In the genomic region with DNA sequence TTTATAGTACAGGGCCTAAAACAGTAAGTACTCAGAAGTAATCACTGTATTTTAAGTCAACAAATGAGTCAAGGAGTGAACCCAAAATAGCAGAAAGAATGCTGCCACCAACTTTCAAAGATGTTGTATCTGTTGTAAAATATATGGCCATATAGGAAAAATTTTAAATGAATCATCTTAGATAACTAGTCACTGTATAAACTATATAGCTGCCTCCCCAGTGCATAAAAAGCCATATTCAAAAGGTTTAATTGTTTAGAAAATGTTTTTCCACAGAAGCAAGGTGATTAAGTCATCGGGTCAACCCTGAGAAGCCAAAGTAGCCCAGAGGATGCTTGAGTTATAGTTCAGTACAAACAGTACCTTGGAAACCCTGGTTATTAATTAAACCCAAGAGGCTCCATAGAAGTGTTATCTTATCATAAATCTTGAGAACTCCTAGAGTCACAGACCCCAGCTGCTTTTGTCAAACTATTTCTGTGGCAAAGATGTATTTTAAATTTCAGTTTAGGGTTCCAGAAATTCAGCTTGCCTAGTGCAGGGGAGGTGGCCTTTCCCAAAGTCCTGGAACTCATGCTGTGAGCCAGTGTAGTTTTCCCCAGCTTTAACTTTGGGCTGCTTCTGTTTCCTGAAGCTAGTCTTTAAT, we compare ENCODE assay signal across 9 cellular contexts. TPM values are rescaled to one million over a fixed set of nuclear protein-coding genes. Genes with fewer than 3 reads are reported as not detected.
A peak's percentile ranks its signal among the peaks of the same experiment; 100 is the strongest.
DNase-seq lines count a peak whose midpoint lies in the region; ATAC-seq and TF ChIP-seq lines count a peak whose summit lies in the region.
"Had no signal": no experiment of that assay in that cellular context is flagged by ENCODE, and none has a peak within 500 bp of the region (broad histone marks: within the 10 kb centered on the region; RNA-seq: fewer than 3 reads in every experiment).

No MANE protein-coding gene starts in this region.

- no peaks in the 10 kb centered on the region for H3K36me3 ChIP-seq in H7 (replicated peaks; ENCODE audit: control insufficient read depth, insufficient read depth, low read length)
- peaks cover 0 to 14% of the 10 kb centered on the region in 2 donors for H3K36me3 ChIP-seq in neuronal stem cell (replicated peaks in 1 of 2; ENCODE audit: control insufficient read depth in 2 of 2, insufficient read depth in 2 of 2, low read length in 2 of 2)

- POLR2A ChIA-PET in activated B cell treated with CpG ODN at 0.5 μM for 24 hours (lab: Charles Lee), result interaction anchor here (0.7 to 0.9 kb wide), 2 partner anchors 9 to 14 kb away, joined by 3 read pairs; no protein-coding TSS in a partner anchor

- H3K4me2 ChIP-seq in neuronal stem cell (ENCODE audit: insufficient read depth, low read length, poor library complexity, severe bottlenecking), result no peak overlapping the region

- no peak overlapping the region for H3K27ac ChIP-seq in neuronal stem cell (replicated peaks; ENCODE audit: low read length)

- DNase-seq in H7 (peak; percentile 5), activated B cell treated with CpG ODN at 0.5 μM for 24 hours (no peak), kidney tubule cell (ENCODE audit: low spot score) (peak; percentile 85), neuronal stem cell (ENCODE audit: low spot score) (no peak), mesenteric fat pad (ENCODE audit: low spot score) (no peak)
- no peak for DNase-seq in stimulated activated naive B cell treated with anti-CD40 and anti-IgM and Interleukin-4, amounts not matched to agents 10 μg/mL and 1 μg/mL and 100 μg/mL, for 72 hours
- DNase-seq: activated T-cell treated with anti-CD3 and anti-CD28 coated beads, Interleukin-2, amount 50 U/mL, for 1 hour had no signal

- no peaks in the 10 kb centered on the region for H3K27me3 Mint-ChIP-seq in activated B cell treated with CpG ODN at 0.5 μM for 24 hours
- H3K27me3 Mint-ChIP-seq in stimulated activated naive B cell treated with anti-CD40 and anti-IgM and Interleukin-4, amounts not matched to agents 10 μg/mL and 1 μg/mL and 100 μg/mL, for 72 hours, result no peaks in the 10 kb centered on the region

- no peak overlapping the region for H4K8ac ChIP-seq in neuronal stem cell (ENCODE audit: low read depth, low read length)

- H3K27me3 ChIP-seq in H7 (ENCODE audit: control insufficient read depth, insufficient read depth, low read length) (no peaks in the 10 kb centered on the region), neuronal stem cell (ENCODE audit: control insufficient read depth in 3 of 3, insufficient read depth in 3 of 3, low read depth in 1 of 3, low read length in 3 of 3) (no peaks in the 10 kb centered on the region)

- intact Hi-C loops in activated B cell treated with CpG ODN at 0.5 μM for 24 hours (cut with micrococcal nuclease), result loop anchor here (1.0 to 2.0 kb wide), 3 partner anchors 9 to 125 kb away; no protein-coding TSS in a partner anchor

- peaks cover 62% of the 10 kb centered on the region for H3K4me1 Mint-ChIP-seq in activated B cell treated with CpG ODN at 0.5 μM for 24 hours
- H3K4me1 Mint-ChIP-seq in stimulated activated naive B cell treated with anti-CD40 and anti-IgM and Interleukin-4, amounts not matched to agents 10 μg/mL and 1 μg/mL and 100 μg/mL, for 72 hours, result peaks cover 16 to 28% of the 10 kb centered on the region in 2 donors

- H2AK5ac ChIP-seq in neuronal stem cell (ENCODE audit: low read depth, low read length), result no peak overlapping the region

- TF ChIP-seq CTCF in activated B cell treated with CpG ODN at 0.5 μM for 24 hours (IDR thresholded peaks at IDR 0.05), result no peak

- H3K18ac ChIP-seq in neuronal stem cell (ENCODE audit: low read length), result no peak overlapping the region

- CTCF ChIA-PET in activated B cell treated with CpG ODN at 0.5 μM for 24 hours (lab: Charles Lee), result no interaction called here

- no peak overlapping the region for H3K9ac ChIP-seq in neuronal stem cell (ENCODE audit: low read depth, low read length, poor library complexity)

- H3K79me1 ChIP-seq in neuronal stem cell (ENCODE audit: low read depth, low read length), result no peaks in the 10 kb centered on the region

- H4K91ac ChIP-seq in neuronal stem cell (ENCODE audit: low read depth, low read length, poor library complexity), result no peak overlapping the region

- no peak overlapping the region for H3K4ac ChIP-seq in neuronal stem cell (ENCODE audit: low read length)

- H2BK12ac ChIP-seq in neuronal stem cell (ENCODE audit: low read length), result no peak overlapping the region

- H2BK120ac ChIP-seq in neuronal stem cell (ENCODE audit: low read depth, low read length), result no peak overlapping the region

- peaks cover 51% of the 10 kb centered on the region for H3K36me3 Mint-ChIP-seq in activated B cell treated with CpG ODN at 0.5 μM for 24 hours (ENCODE audit: low read depth)
- peaks cover 22 to 34% of the 10 kb centered on the region in 2 donors for H3K36me3 Mint-ChIP-seq in stimulated activated naive B cell treated with anti-CD40 and anti-IgM and Interleukin-4, amounts not matched to agents 10 μg/mL and 1 μg/mL and 100 μg/mL, for 72 hours

- peak overlapping the region; percentile 47 for H3K27ac Mint-ChIP-seq in activated B cell treated with CpG ODN at 0.5 μM for 24 hours
- peak overlapping the region; percentile 76 for H3K27ac Mint-ChIP-seq in stimulated activated naive B cell treated with anti-CD40 and anti-IgM and Interleukin-4, amounts not matched to agents 10 μg/mL and 1 μg/mL and 100 μg/mL, for 72 hours

- no CpG with 5 or more reads among the region's 1 CpG for WGBS in neuronal stem cell (ENCODE audit: extremely low coverage in 2 of 2, insufficient read length in 2 of 2, insufficient replicate concordance in 1 of 2), 2 donors

- ATAC-seq in activated B cell treated with CpG ODN at 0.5 μM for 24 hours (ENCODE audit: low read depth) (no peak), GM21447 (IDR thresholded peaks at IDR 0.05; ENCODE audit: unreplicated experiment) (no peak), GM19452 (IDR thresholded peaks at IDR 0.05; ENCODE audit: unreplicated experiment) (no peak)
- peak; percentile 21 to 47 for ATAC-seq in stimulated activated naive B cell treated with anti-CD40 and anti-IgM and Interleukin-4, amounts not matched to agents 10 μg/mL and 1 μg/mL and 100 μg/mL, for 72 hours (replicated peaks)

- peaks cover 0 to 2% of the 10 kb centered on the region in 2 donors for H3K9me3 ChIP-seq in neuronal stem cell (replicated peaks in 1 of 2; ENCODE audit: control insufficient read depth in 2 of 2, insufficient read depth in 1 of 2, low read depth in 1 of 2, low read length in 2 of 2)

- H2BK15ac ChIP-seq in neuronal stem cell (ENCODE audit: low read length), result no peak overlapping the region

- no peak overlapping the region for H3K4me3 ChIP-seq in H7 (ENCODE audit: insufficient read depth, low read depth, low read length)
- H3K4me3 ChIP-seq in neuronal stem cell (ENCODE audit: low read length in 2 of 2), result no peak overlapping the region

- no peak overlapping the region for H3K4me3 Mint-ChIP-seq in activated B cell treated with CpG ODN at 0.5 μM for 24 hours
- no peak overlapping the region for H3K4me3 Mint-ChIP-seq in stimulated activated naive B cell treated with anti-CD40 and anti-IgM and Interleukin-4, amounts not matched to agents 10 μg/mL and 1 μg/mL and 100 μg/mL, for 72 hours

- H3K9me3 Mint-ChIP-seq in activated B cell treated with CpG ODN at 0.5 μM for 24 hours, result no peaks in the 10 kb centered on the region
- H3K9me3 Mint-ChIP-seq in stimulated activated naive B cell treated with anti-CD40 and anti-IgM and Interleukin-4, amounts not matched to agents 10 μg/mL and 1 μg/mL and 100 μg/mL, for 72 hours, result no peaks in the 10 kb centered on the region

- peaks cover 8 to 13% of the 10 kb centered on the region in 2 donors for H3K4me1 ChIP-seq in neuronal stem cell (ENCODE audit: control insufficient read depth in 2 of 2, insufficient read depth in 1 of 2, low read depth in 1 of 2, low read length in 2 of 2)

- H3K23ac ChIP-seq in neuronal stem cell (ENCODE audit: low read depth, low read length, poor library complexity), result no peak overlapping the region

- no peak overlapping the region for H2AFZ ChIP-seq in neuronal stem cell (ENCODE audit: low read length)

- no peak overlapping the region for H3K14ac ChIP-seq in neuronal stem cell (ENCODE audit: low read length)

- no peak overlapping the region for H2BK5ac ChIP-seq in neuronal stem cell (ENCODE audit: low read length)

RNA-seq across cellular contexts. Expression of a gene that starts 39.2 kb away (rescaled TPM):
- 11.1 and 25.3 TPM in 2 replicates for total RNA-seq in H7 (2014; rRNA removed; shearing (Covaris generic))
- total RNA-seq in activated B cell treated with CpG ODN at 0.5 μM for 24 hours, result 489 and 561 TPM in 2 replicates
- polyA plus RNA-seq in neuronal stem cell (2013, experiment 1 of 2), result 5.8 TPM
- polyA plus RNA-seq in neuronal stem cell (2013, experiment 2 of 2), result 6.1 TPM
- total RNA-seq in mesenteric fat pad, result 284 TPM

Comparison
In these comparisons a context has a peak if more than half of its experiments do, and no peak if none do; other contexts are left out.
1. DNase-seq: peak in H7 (single experiment) and kidney tubule cell (single experiment); none in activated B cell treated with CpG ODN at 0.5 μM for 24 hours (single experiment), stimulated activated naive B cell treated with anti-CD40 and anti-IgM and Interleukin-4, amounts not matched to agents 10 μg/mL and 1 μg/mL and 100 μg/mL, for 72 hours (single experiment), neuronal stem cell (single experiment) and mesenteric fat pad (single experiment).
2. ATAC-seq: peak in stimulated activated naive B cell treated with anti-CD40 and anti-IgM and Interleukin-4, amounts not matched to agents 10 μg/mL and 1 μg/mL and 100 μg/mL, for 72 hours (2 of 2); none in activated B cell treated with CpG ODN at 0.5 μM for 24 hours (single experiment), GM21447 (single experiment) and GM19452 (single experiment).
3. RNA of a gene that starts 39.2 kb away (total RNA-seq): 489 to 561 TPM in activated B cell treated with CpG ODN at 0.5 μM for 24 hours and 284 TPM in mesenteric fat pad (single experiment); 11.1 to 25.3 TPM in H7; every median in the first group is over 10 times any median in the second.